Comparison of ENCODE assay signal across 20 cellular contexts in the genomic region with DNA sequence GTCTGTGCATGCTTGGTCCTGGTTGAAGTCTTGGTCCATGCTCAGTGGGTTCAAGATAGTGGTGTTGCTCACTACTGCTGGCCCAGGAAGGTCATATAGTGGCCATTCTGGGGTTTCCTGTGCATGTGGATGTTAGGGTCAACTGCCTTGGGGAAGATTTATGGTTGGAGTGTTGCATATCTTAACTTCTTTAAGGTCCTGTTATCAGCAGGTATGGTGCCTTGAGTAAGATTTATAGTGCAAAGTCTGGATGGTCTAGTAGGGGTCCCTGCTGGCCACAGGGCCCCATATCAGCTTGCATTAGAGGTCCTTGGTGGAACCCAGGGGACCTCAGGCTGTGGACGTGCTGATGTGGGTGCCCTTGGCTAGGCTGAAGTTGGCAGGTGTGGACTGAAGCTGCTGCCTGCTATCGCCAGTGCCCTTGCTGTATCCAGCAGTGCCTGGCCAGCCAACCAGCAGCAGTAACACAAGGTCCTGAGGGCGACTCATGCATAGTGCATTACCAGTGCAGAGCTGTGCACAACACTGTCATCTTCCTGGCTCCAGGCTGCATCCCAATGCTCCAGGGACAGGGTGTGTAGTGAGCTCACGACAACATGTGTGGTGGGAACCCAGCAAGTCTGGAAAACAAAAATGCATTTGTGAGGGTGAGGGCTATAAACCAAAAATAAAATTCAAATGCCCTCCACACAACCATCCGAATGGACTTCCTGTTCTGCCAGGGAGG.
DNase-seq lines count a peak whose midpoint lies in the region; TF ChIP-seq lines count a peak whose summit lies in the region.
"Had no signal": no experiment of that assay in that cellular context is flagged by ENCODE, and none has a peak within 500 bp of the region (broad histone marks: within the 10 kb centered on the region; RNA-seq: fewer than 3 reads in every experiment).

No MANE protein-coding gene starts in this region.

- H3K23ac ChIP-seq in trophoblast cell (ENCODE audit: low read length) = no peak overlapping the region

- H2AFZ ChIP-seq in trophoblast cell (ENCODE audit: insufficient read depth, low read length, poor library complexity) (no peak overlapping the region), hepatocyte (no peak overlapping the region)

- H3K4ac ChIP-seq in trophoblast cell (ENCODE audit: low read depth, low read length) = no peak overlapping the region

- H3K14ac ChIP-seq in trophoblast cell (ENCODE audit: low read length) = no peak overlapping the region

- TF ChIP-seq CTCF in epithelial cell of esophagus (IDR thresholded peaks at IDR 0.05; ENCODE audit: insufficient read depth, low read depth, low read length, missing control alignments) (no peak), right atrium auricular region (IDR thresholded peaks at IDR 0.05) (no peak), hepatocyte (IDR thresholded peaks at IDR 0.05; ENCODE audit: poor library complexity) (no peak)

- no peaks in the 10 kb centered on the region for H3K79me2 ChIP-seq in trophoblast cell (ENCODE audit: control insufficient read depth, insufficient read depth, low read length, poor library complexity)
- H3K79me2 ChIP-seq in hepatocyte = no peaks in the 10 kb centered on the region

- WGBS in trophoblast cell (ENCODE audit: extremely low coverage, insufficient coverage, insufficient read length) = no CpG with 5 or more reads among the region's 5 CpGs
- WGBS in hepatocyte (ENCODE audit: low lambda C conversion rate, missing lambda C conversion rate) = 74% methylated on average over 5 of the region's 5 CpGs

- no peak overlapping the region for H4K91ac ChIP-seq in trophoblast cell (ENCODE audit: low read depth, low read length)

- no peaks in the 10 kb centered on the region for H4K20me1 ChIP-seq in hepatocyte (ENCODE audit: insufficient read depth, poor library complexity, severe bottlenecking)
- H4K20me1 ChIP-seq: BLaER1 had no signal

- H3K9me3 ChIP-seq in HUES6 (ENCODE audit: control insufficient read depth, insufficient read depth, low read depth, low read length) (0 out of 2 replicates have a peak, but pooled peaks cover 4% of the 10 kb centered on the region), trophoblast cell (ENCODE audit: insufficient read depth, low read depth, low read length) (no peaks in the 10 kb centered on the region), right atrium auricular region (no peaks in the 10 kb centered on the region), hepatocyte (ENCODE audit: low read depth) (no peaks in the 10 kb centered on the region)
- H3K9me3 ChIP-seq: BLaER1 had no signal

- H2BK12ac ChIP-seq in trophoblast cell (ENCODE audit: low read length) = peak overlapping the region; percentile 58

- H4K12ac ChIP-seq in trophoblast cell (ENCODE audit: low read depth, low read length) = no peak overlapping the region

- H3K4me2 ChIP-seq in trophoblast cell (ENCODE audit: low read length) (no peak overlapping the region), hepatocyte (no peak overlapping the region)
- H3K4me2 ChIP-seq: BLaER1 had no signal

- peaks cover 16% of the 10 kb centered on the region; the same call in 1 of the 2 replicates for H3K36me3 ChIP-seq in HUES6 (ENCODE audit: control insufficient read depth, insufficient read depth, low read length)
- peaks cover 0 to 3% of the 10 kb centered on the region in 2 experiments for H3K36me3 ChIP-seq in trophoblast cell (ENCODE audit: control insufficient read depth in 1 of 2, insufficient read depth in 2 of 2, low read length in 2 of 2)
- no peaks in the 10 kb centered on the region for H3K36me3 ChIP-seq in right atrium auricular region
- no peaks in the 10 kb centered on the region for H3K36me3 ChIP-seq in hepatocyte (replicated peaks; ENCODE audit: insufficient read depth, low read depth)
- H3K36me3 ChIP-seq: BLaER1 had no signal

- no peak overlapping the region for H3K18ac ChIP-seq in trophoblast cell (ENCODE audit: low read length)

- H2BK120ac ChIP-seq in trophoblast cell (ENCODE audit: insufficient read depth, low read length, poor library complexity) = peak overlapping the region; percentile 51

- H3K9me2 ChIP-seq in hepatocyte (replicated peaks; ENCODE audit: insufficient read depth) = no peaks in the 10 kb centered on the region

- peak overlapping the region; percentile 58; the same call in 1 of the 2 replicates for H3K27ac ChIP-seq in HUES6 (ENCODE audit: low read depth, low read length)
- H3K27ac ChIP-seq in trophoblast cell (ENCODE audit: low read depth, low read length) = no peak overlapping the region
- H3K27ac ChIP-seq in right atrium auricular region = no peak overlapping the region
- no peak overlapping the region for H3K27ac ChIP-seq in hepatocyte
- H3K27ac ChIP-seq: 22Rv1, BLaER1, RWPE1 had no signal

- peak overlapping the region; percentile 21 for H2AK5ac ChIP-seq in trophoblast cell (ENCODE audit: low read length)

- H2BK5ac ChIP-seq in trophoblast cell (ENCODE audit: low read depth, low read length, poor library complexity) = no peak overlapping the region

- DNase-seq in AG08395 (ENCODE audit: low spot score) = peak; percentile 28
- peak; percentile 20 for DNase-seq in epithelial cell of esophagus (ENCODE audit: low read depth)
- no peak for DNase-seq in trophoblast cell
- DNase-seq in right atrium auricular region (ENCODE audit: low spot score) = no peak
- no peak for DNase-seq in activated CD4-positive, alpha-beta T cell treated with anti-CD3 and anti-CD28 coated beads for 4 hours
- no peak for DNase-seq in hepatocyte (ENCODE audit: low spot score)
- DNase-seq: CD4-positive, alpha-beta T cell; NCI-H1092; NCI-H1417 treated with DMSO at 0.1 percent for 48 hours; NCI-H1694 treated with DMSO at 0.1 percent for 48 hours; NCI-H2081; NCI-H2171; NCI-H226; NCI-H510A; NCI-H69; SHP77 had no signal

- H3K79me1 ChIP-seq in trophoblast cell (ENCODE audit: low read length) = peaks cover 17% of the 10 kb centered on the region

- H3K27me3 ChIP-seq in HUES6 (ENCODE audit: control insufficient read depth, insufficient read depth, low read length) (0 out of 2 replicates have a peak, but pooled peaks cover 4% of the 10 kb centered on the region), trophoblast cell (ENCODE audit: insufficient read depth, low read length) (no peaks in the 10 kb centered on the region), right atrium auricular region (no peaks in the 10 kb centered on the region), hepatocyte (no peaks in the 10 kb centered on the region)
- H3K27me3 ChIP-seq: BLaER1 had no signal

- H3K4me1 ChIP-seq in HUES6 (ENCODE audit: control insufficient read depth, insufficient read depth, low read length) (peaks cover 66% of the 10 kb centered on the region), trophoblast cell (ENCODE audit: control insufficient read depth in 1 of 2, insufficient read depth in 2 of 2, low read length in 2 of 2) (peaks cover 11 to 12% of the 10 kb centered on the region in 2 experiments), right atrium auricular region (no peaks in the 10 kb centered on the region), hepatocyte (ENCODE audit: insufficient read depth) (no peaks in the 10 kb centered on the region)
- H3K4me1 ChIP-seq: BLaER1 had no signal

- no peak overlapping the region; the same call in 1 of the 2 replicates for H3K4me3 ChIP-seq in HUES6 (ENCODE audit: low read depth, low read length)
- H3K4me3 ChIP-seq in epithelial cell of esophagus (ENCODE audit: low read length) = no peak overlapping the region
- no peak overlapping the region for H3K4me3 ChIP-seq in trophoblast cell (ENCODE audit: low read depth, low read length)
- no peak overlapping the region for H3K4me3 ChIP-seq in right atrium auricular region
- no peak overlapping the region for H3K4me3 ChIP-seq in hepatocyte
- H3K4me3 ChIP-seq: BLaER1 had no signal

- H4K8ac ChIP-seq in trophoblast cell (ENCODE audit: low read depth, low read length) = peak overlapping the region; percentile 70

- H3K9ac ChIP-seq in HUES6 (ENCODE audit: low read length) (peak overlapping the region; percentile 17), trophoblast cell (ENCODE audit: low read length) (no peak overlapping the region)
- H3K9ac ChIP-seq: BLaER1 had no signal

Comparison
In these comparisons a context has a peak if more than half of its experiments do, and no peak if none do; other contexts are left out.
1. DNase-seq: peak in AG08395 (single experiment) and epithelial cell of esophagus (single experiment); none in trophoblast cell (0 of 2), right atrium auricular region (single experiment), activated CD4-positive, alpha-beta T cell treated with anti-CD3 and anti-CD28 coated beads for 4 hours (0 of 2) and hepatocyte (single experiment).